In genomic region chr7:100162874-100163533, GRCh38 we compare ENCODE assay signal across 13 cellular contexts. TPM values are rescaled to one million over a fixed set of nuclear protein-coding genes. Genes with fewer than 3 reads are reported as not detected.
A peak's percentile ranks its signal among the peaks of the same experiment; 100 is the strongest.
DNase-seq lines count a peak whose midpoint lies in the region; ATAC-seq and TF ChIP-seq lines count a peak whose summit lies in the region.
"Had no signal": no experiment of that assay in that cellular context is flagged by ENCODE, and none has a peak within 500 bp of the region (broad histone marks: within the 10 kb centered on the region; RNA-seq: fewer than 3 reads in every experiment).

No MANE protein-coding gene starts in this region.

- DNase-seq in natural killer cell: no peak
- no peak for DNase-seq in natural killer cell treated with Interleukin-12 subunit alpha and Interleukin-12 subunit beta and Interleukin-15 and Interleukin-18, amount 100 ng/mL, for 72 hours (ENCODE audit: low spot score)
- DNase-seq in NCI-H69 (lab: John Stamatoyannopoulos, UW): peak; percentile 56
- DNase-seq in effector memory CD4-positive, alpha-beta T cell: no peak
- DNase-seq in ureter (ENCODE audit: low spot score): peak; percentile 63
- no peak for DNase-seq in activated gamma-delta T cell (lab: John Stamatoyannopoulos, UW)
- no peak for DNase-seq in substantia nigra (lab: John Stamatoyannopoulos, UW)
- DNase-seq: amniotic stem cell, NCI-H187, stomach, WERI-Rb-1 had no signal

- no peaks in the 10 kb centered on the region for H3K9me3 Mint-ChIP-seq in natural killer cell
- no peaks in the 10 kb centered on the region for H3K9me3 Mint-ChIP-seq in natural killer cell treated with Interleukin-12 subunit alpha and Interleukin-12 subunit beta and Interleukin-15 and Interleukin-18, amount 100 ng/mL, for 72 hours

- H3K27me3 Mint-ChIP-seq in natural killer cell (ENCODE audit: low read depth in 2 of 2): peaks cover 24 to 27% of the 10 kb centered on the region in 2 donors
- H3K27me3 Mint-ChIP-seq in natural killer cell treated with Interleukin-12 subunit alpha and Interleukin-12 subunit beta and Interleukin-15 and Interleukin-18, amount 100 ng/mL, for 72 hours: peaks cover 22 to 28% of the 10 kb centered on the region in 2 donors

- no peaks in the 10 kb centered on the region for H3K36me3 ChIP-seq in effector memory CD4-positive, alpha-beta T cell (ENCODE audit: control insufficient read depth, insufficient read depth, low read length)
- H3K36me3 ChIP-seq: stomach, WERI-Rb-1 had no signal

- H3K4me1 Mint-ChIP-seq in natural killer cell: peaks cover 12 to 17% of the 10 kb centered on the region in 2 donors
- H3K4me1 Mint-ChIP-seq in natural killer cell treated with Interleukin-12 subunit alpha and Interleukin-12 subunit beta and Interleukin-15 and Interleukin-18, amount 100 ng/mL, for 72 hours (ENCODE audit: low read depth in 2 of 2): peaks cover 8 to 19% of the 10 kb centered on the region in 2 donors

- TF ChIP-seq CTCF in natural killer cell (IDR thresholded peaks at IDR 0.05): no peak

- no peaks in the 10 kb centered on the region for H3K27me3 ChIP-seq in effector memory CD4-positive, alpha-beta T cell (replicated peaks; ENCODE audit: control insufficient read depth, insufficient read depth, low read length, poor library complexity, severe bottlenecking)

- H3K4me1 ChIP-seq in effector memory CD4-positive, alpha-beta T cell (ENCODE audit: control insufficient read depth, insufficient read depth, low read length, poor library complexity, severe bottlenecking): peaks cover 43% of the 10 kb centered on the region

- H3K9me3 ChIP-seq in effector memory CD4-positive, alpha-beta T cell (ENCODE audit: control insufficient read depth, low read length): no peaks in the 10 kb centered on the region
- H3K9me3 ChIP-seq: stomach had no signal

- H3K4me3 Mint-ChIP-seq in natural killer cell: peak overlapping the region; percentile 6
- H3K4me3 Mint-ChIP-seq in natural killer cell treated with Interleukin-12 subunit alpha and Interleukin-12 subunit beta and Interleukin-15 and Interleukin-18, amount 100 ng/mL, for 72 hours: no peak overlapping the region

- ATAC-seq in natural killer cell (no peak), HG03039 (IDR thresholded peaks at IDR 0.05; ENCODE audit: unreplicated experiment) (no peak)
- no peak for ATAC-seq in natural killer cell treated with Interleukin-12 subunit alpha and Interleukin-12 subunit beta and Interleukin-15 and Interleukin-18, amount 100 ng/mL, for 72 hours

- no peak overlapping the region for H3K27ac Mint-ChIP-seq in natural killer cell
- no peak overlapping the region for H3K27ac Mint-ChIP-seq in natural killer cell treated with Interleukin-12 subunit alpha and Interleukin-12 subunit beta and Interleukin-15 and Interleukin-18, amount 100 ng/mL, for 72 hours

- intact Hi-C loops in natural killer cell (cut with micrococcal nuclease): no loop called here

- H3K4me3 ChIP-seq in effector memory CD4-positive, alpha-beta T cell (ENCODE audit: insufficient read depth, low read depth, low read length, poor library complexity, severe bottlenecking): no peak overlapping the region
- H3K4me3 ChIP-seq: stomach had no signal

- no peaks in the 10 kb centered on the region for H3K36me3 Mint-ChIP-seq in natural killer cell
- no peaks in the 10 kb centered on the region for H3K36me3 Mint-ChIP-seq in natural killer cell treated with Interleukin-12 subunit alpha and Interleukin-12 subunit beta and Interleukin-15 and Interleukin-18, amount 100 ng/mL, for 72 hours

- H3K27ac ChIP-seq in effector memory CD4-positive, alpha-beta T cell (ENCODE audit: insufficient read depth, low read length, poor library complexity, severe bottlenecking): peak overlapping the region; percentile 38
- no peak overlapping the region for H3K27ac ChIP-seq in substantia nigra (ENCODE audit: low read depth, low read length, poor library complexity, severe bottlenecking)
- H3K27ac ChIP-seq: C4-2B, stomach, WERI-Rb-1 had no signal

RNA-seq across cellular contexts. Expression of gene TRAPPC14, which starts 4.5 kb away (rescaled TPM):
- 10 to 100 TPM; 55.1 to 59.2 (median 56.5) TPM for total RNA-seq in natural killer cell
- total RNA-seq in natural killer cell treated with Interleukin-12 subunit alpha and Interleukin-12 subunit beta and Interleukin-15 and Interleukin-18, amount 100 ng/mL, for 72 hours: 10 to 100 TPM; 46.2 to 52.7 TPM
- total RNA-seq in ureter: 35.5 TPM

RNA-seq across cellular contexts. Expression of gene GAL3ST4, which starts 5.4 kb away (rescaled TPM):
- total RNA-seq in natural killer cell (under 1 TPM; 0.78 to 0.95 (median 0.78) TPM), ureter (7.1 TPM)
- total RNA-seq in natural killer cell treated with Interleukin-12 subunit alpha and Interleukin-12 subunit beta and Interleukin-15 and Interleukin-18, amount 100 ng/mL, for 72 hours: 1 to 10 TPM in 1 of 2 donors, under 1 TPM in 1; 0.57 to 1.1 TPM

RNA-seq across cellular contexts. Expression of gene GPC2, which starts 14.2 kb away (rescaled TPM):
- total RNA-seq in natural killer cell: 1 to 10 TPM; 1.9 to 2.4 (median 2.3) TPM
- total RNA-seq in natural killer cell treated with Interleukin-12 subunit alpha and Interleukin-12 subunit beta and Interleukin-15 and Interleukin-18, amount 100 ng/mL, for 72 hours: 1 to 10 TPM; 2.6 to 2.7 TPM
- total RNA-seq in ureter: 5.1 TPM

RNA-seq across cellular contexts. Expression of gene LAMTOR4, which starts 14.3 kb away (rescaled TPM):
- total RNA-seq in natural killer cell (100 to 1,000 TPM; 148 to 161 (median 156) TPM), ureter (108 TPM)
- 100 to 1,000 TPM; 124 to 145 TPM for total RNA-seq in natural killer cell treated with Interleukin-12 subunit alpha and Interleukin-12 subunit beta and Interleukin-15 and Interleukin-18, amount 100 ng/mL, for 72 hours

RNA-seq across cellular contexts. Expression of gene STAG3, which starts 14.7 kb away (rescaled TPM):
- total RNA-seq in natural killer cell (1 to 10 TPM; 5.0 to 5.6 (median 5.5) TPM), ureter (1.9 TPM)
- total RNA-seq in natural killer cell treated with Interleukin-12 subunit alpha and Interleukin-12 subunit beta and Interleukin-15 and Interleukin-18, amount 100 ng/mL, for 72 hours: 10 to 100 TPM; 13.7 to 24.4 TPM

Comparison
In these comparisons a context has a peak if more than half of its experiments do, and no peak if none do; other contexts are left out.
1. DNase-seq: peak in NCI-H69 (single experiment) and ureter (single experiment); none in natural killer cell (single experiment), natural killer cell treated with Interleukin-12 subunit alpha and Interleukin-12 subunit beta and Interleukin-15 and Interleukin-18, amount 100 ng/mL, for 72 hours (single experiment), effector memory CD4-positive, alpha-beta T cell (0 of 3), activated gamma-delta T cell (single experiment) and substantia nigra (0 of 49).